Comparison of ENCODE assay signal across 8 cellular contexts in genomic region chr6:150006961-150007464, GRCh38.
DNase-seq lines count a peak whose midpoint lies in the region; ATAC-seq, FAIRE-seq and TF ChIP-seq lines count a peak whose summit lies in the region.

No MANE protein-coding gene starts in this region.

- peak; percentile 40 for TF ChIP-seq CTCF in GM10248 (IDR thresholded peaks at IDR 0.05; ENCODE audit: control extremely low read depth, extremely low read depth, low read depth, missing control alignments)

- ATAC-seq in GM18502 (IDR thresholded peaks at IDR 0.05; ENCODE audit: poor library complexity, unreplicated experiment): no peak

- peak; percentile 58 for DNase-seq in GM10248 (ENCODE audit: extremely low spot score)
- peak; percentile 84 for DNase-seq in HuH-7 (ENCODE audit: low spot score)
- DNase-seq in activated CD4-positive, alpha-beta T cell treated with anti-CD3 and anti-CD28 coated beads, Interleukin-2, amount 50 U/mL, for 48 hours: peak; percentile 50 to 69
- peak; percentile 40 for DNase-seq in hepatic stellate cell (ENCODE audit: low spot score)
- DNase-seq in urothelium cell line (ENCODE audit: low spot score): peak; percentile 51
- no peak for DNase-seq in Ammon's horn (ENCODE audit: low spot score)
- no peak for DNase-seq in HTR-8/SVneo (ENCODE audit: insufficient read length, low spot score)

- POLR2A ChIA-PET in GM10248 (lab: Yijun Ruan, JAX): no interaction called here

- CTCF ChIA-PET in GM10248 (lab: Yijun Ruan, JAX): interaction anchor here (0.7 to 1.9 kb wide), 6 partner anchors 10 to 58 kb away, joined by 3 to 5 read pairs (median 4); no protein-coding TSS in a partner anchor

- FAIRE-seq in urothelium cell line (lab: Jason Lieb, UNC): no peak
- FAIRE-seq in HTR-8/SVneo (lab: Jason Lieb, UNC): no peak

Comparison
In these comparisons a context has a peak if more than half of its experiments do, and no peak if none do; other contexts are left out.
1. DNase-seq: peak in GM10248 (single experiment), HuH-7 (single experiment), activated CD4-positive, alpha-beta T cell treated with anti-CD3 and anti-CD28 coated beads, Interleukin-2, amount 50 U/mL, for 48 hours (2 of 2), hepatic stellate cell (single experiment) and urothelium cell line (single experiment); none in Ammon's horn (single experiment) and HTR-8/SVneo (single experiment).